ENCODE assay signal across 8 cellular contexts in the genomic region with DNA sequence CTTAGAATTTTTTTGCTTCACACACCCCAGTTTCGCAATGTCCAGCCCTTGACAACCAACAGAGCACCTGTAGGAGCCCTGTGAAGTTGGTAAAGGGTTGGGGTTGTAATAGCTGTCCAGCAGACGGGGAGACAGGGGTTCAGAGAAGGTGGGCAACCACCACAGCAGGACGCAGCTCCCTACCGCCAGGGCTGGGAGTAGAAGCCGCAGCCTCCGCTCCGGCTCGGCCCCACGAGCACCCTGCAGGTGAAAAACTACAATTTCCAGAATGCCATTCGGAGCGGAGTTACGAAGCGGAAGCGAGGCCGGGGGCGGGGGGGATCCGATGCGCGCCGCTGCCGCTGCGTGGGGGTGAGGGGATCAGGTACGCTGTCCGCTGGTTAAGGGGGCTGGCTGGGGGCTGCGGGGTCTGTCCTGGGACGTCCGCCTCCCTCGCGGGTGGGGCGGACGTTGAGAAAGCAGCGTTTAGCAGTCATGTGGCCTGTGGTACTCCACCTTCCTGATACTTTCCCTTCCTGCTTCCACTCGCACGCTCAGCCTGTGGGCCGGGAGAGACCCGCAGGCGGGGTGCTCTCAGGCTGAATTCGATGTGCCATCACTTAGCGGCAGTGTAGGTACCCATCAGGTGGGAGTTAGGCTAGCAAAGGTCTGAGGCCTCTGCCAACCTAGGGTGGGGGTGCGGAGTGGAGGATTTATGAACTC. TPM values are rescaled to one million over a fixed set of nuclear protein-coding genes. Genes with fewer than 3 reads are reported as not detected.
DNase-seq lines count a peak whose midpoint lies in the region; ATAC-seq, FAIRE-seq and TF ChIP-seq lines count a peak whose summit lies in the region.

A gene with protein sequence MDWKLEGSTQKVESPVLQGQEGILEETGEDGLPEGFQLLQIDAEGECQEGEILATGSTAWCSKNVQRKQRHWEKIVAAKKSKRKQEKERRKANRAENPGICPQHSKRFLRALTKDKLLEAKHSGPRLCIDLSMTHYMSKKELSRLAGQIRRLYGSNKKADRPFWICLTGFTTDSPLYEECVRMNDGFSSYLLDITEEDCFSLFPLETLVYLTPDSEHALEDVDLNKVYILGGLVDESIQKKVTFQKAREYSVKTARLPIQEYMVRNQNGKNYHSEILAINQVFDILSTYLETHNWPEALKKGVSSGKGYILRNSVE (plus strand): TSS at position 317 of the 702 bp plus-strand sequence. CDS start 8,127 bp downstream, outside the sequence.

- POLR2A ChIA-PET in Caco-2 (lab: Charles Lee) = interaction anchor here (1.2 kb wide), 1 partner anchor 268 kb away, joined by 6 read pairs; a partner anchor contains a TSS

- H3K9ac ChIP-seq in HUES64 (ENCODE audit: low read depth, low read length) = peak within 1 kb of the TSS; percentile 61

- CTCF ChIA-PET in Caco-2 (lab: Charles Lee) = no interaction called here

- BruUV-seq in Caco-2 (replicated peaks; lab: Mats Ljungman, UMichigan) = TSS peak; percentile 69

- 5% methylated on average over 39 of the region's 40 CpGs for WGBS in HUES64

- H3K27ac Mint-ChIP-seq in Caco-2 (ENCODE audit: unreplicated experiment) = peak within 1 kb of the TSS; percentile 39
- peak within 1 kb of the TSS; percentile 91 for H3K27ac Mint-ChIP-seq in activated T-helper 2 cell treated with anti-CD3 and anti-CD28 coated beads, Interferon-gamma antibody, Interleukin-2, Interleukin-4, amounts not matched to agents 10 μg/mL and 5 μg/mL and 100 μg/mL, durations not matched to agents 14 hours and 24 hours and 36 hours
- peak within 1 kb of the TSS; percentile 80 to 96 for H3K27ac Mint-ChIP-seq in natural killer cell treated with Interleukin-12 subunit alpha and Interleukin-12 subunit beta and Interleukin-15 and Interleukin-18, amount 100 ng/mL, for 72 hours

- H3K27ac ChIP-seq in HUES64 (ENCODE audit: low read depth, low read length) = no peak within 1 kb of the TSS

- peak in 1 of 2 experiments; percentile 9 for TF ChIP-seq CTCF in Caco-2 (IDR thresholded peaks at IDR 0.05; ENCODE audit: insufficient read depth in 1 of 2, low read depth in 1 of 2, low read length in 1 of 2, severe bottlenecking in 1 of 2, unreplicated experiment in 1 of 2)
- peak; percentile 19 for TF ChIP-seq CTCF in fibroblast of the aortic adventitia (IDR thresholded peaks at IDR 0.05; ENCODE audit: insufficient read depth, low read length)

- H3K4me3 Mint-ChIP-seq in Caco-2 (ENCODE audit: unreplicated experiment) = peak within 1 kb of the TSS; percentile 75
- peak within 1 kb of the TSS; percentile 97 for H3K4me3 Mint-ChIP-seq in activated T-helper 2 cell treated with anti-CD3 and anti-CD28 coated beads, Interferon-gamma antibody, Interleukin-2, Interleukin-4, amounts not matched to agents 10 μg/mL and 5 μg/mL and 100 μg/mL, durations not matched to agents 14 hours and 24 hours and 36 hours (ENCODE audit: low read depth)
- peak within 1 kb of the TSS; percentile 97 for H3K4me3 Mint-ChIP-seq in natural killer cell treated with Interleukin-12 subunit alpha and Interleukin-12 subunit beta and Interleukin-15 and Interleukin-18, amount 100 ng/mL, for 72 hours

- peaks cover 5% of the 10 kb centered on the region for H3K4me1 Mint-ChIP-seq in Caco-2 (ENCODE audit: low read depth, unreplicated experiment)
- peaks cover 17% of the 10 kb centered on the region for H3K4me1 Mint-ChIP-seq in activated T-helper 2 cell treated with anti-CD3 and anti-CD28 coated beads, Interferon-gamma antibody, Interleukin-2, Interleukin-4, amounts not matched to agents 10 μg/mL and 5 μg/mL and 100 μg/mL, durations not matched to agents 14 hours and 24 hours and 36 hours (ENCODE audit: low read depth)
- H3K4me1 Mint-ChIP-seq in natural killer cell treated with Interleukin-12 subunit alpha and Interleukin-12 subunit beta and Interleukin-15 and Interleukin-18, amount 100 ng/mL, for 72 hours (ENCODE audit: low read depth in 2 of 2) = peaks cover 10 to 16% of the 10 kb centered on the region in 2 donors

- no peaks in the 10 kb centered on the region for H3K36me3 ChIP-seq in Caco-2 (ENCODE audit: control insufficient read depth, insufficient read depth, low read length)
- no peaks in the 10 kb centered on the region for H3K36me3 ChIP-seq in HUES64 (ENCODE audit: insufficient read depth, low read length)

- no peaks in the 10 kb centered on the region for H3K27me3 Mint-ChIP-seq in Caco-2 (ENCODE audit: insufficient read depth, unreplicated experiment)
- no peaks in the 10 kb centered on the region for H3K27me3 Mint-ChIP-seq in activated T-helper 2 cell treated with anti-CD3 and anti-CD28 coated beads, Interferon-gamma antibody, Interleukin-2, Interleukin-4, amounts not matched to agents 10 μg/mL and 5 μg/mL and 100 μg/mL, durations not matched to agents 14 hours and 24 hours and 36 hours (ENCODE audit: low read depth)
- no peaks in the 10 kb centered on the region for H3K27me3 Mint-ChIP-seq in natural killer cell treated with Interleukin-12 subunit alpha and Interleukin-12 subunit beta and Interleukin-15 and Interleukin-18, amount 100 ng/mL, for 72 hours

- H3K27me3 ChIP-seq in Caco-2 (replicated peaks; ENCODE audit: control insufficient read depth, insufficient read depth, low read length) (no peaks in the 10 kb centered on the region), HUES64 (ENCODE audit: insufficient read depth, low read length) (no peaks in the 10 kb centered on the region)

- FAIRE-seq in RCC 7860 (lab: Jason Lieb, UNC) = no peak

- intact Hi-C loops in Caco-2 (cut with micrococcal nuclease; ENCODE audit: unreplicated experiment) = loop anchor here (2.0 kb wide), 1 partner anchor 31 kb away; a partner anchor contains a TSS
- intact Hi-C loops in activated T-helper 2 cell treated with anti-CD3 and anti-CD28 coated beads, Interferon-gamma antibody, Interleukin-2, Interleukin-4, amounts not matched to agents 10 μg/mL and 5 μg/mL and 100 μg/mL, durations not matched to agents 14 hours and 24 hours and 36 hours (cut with micrococcal nuclease) = loop anchor here (1.0 to 5.0 kb wide), 4 partner anchors 31 to 314 kb away; a partner anchor contains a TSS

- H3K9me3 ChIP-seq in Caco-2 (no peaks in the 10 kb centered on the region), HUES64 (ENCODE audit: insufficient read depth, low read depth, low read length) (no peaks in the 10 kb centered on the region)

- peak within 1 kb of the TSS; percentile 95 for H3K4me3 ChIP-seq in Caco-2 (ENCODE audit: low read depth, low read length)
- H3K4me3 ChIP-seq in HUES64 (ENCODE audit: low read length) = peak within 1 kb of the TSS; percentile 84
- H3K4me3 ChIP-seq in fibroblast of the aortic adventitia (ENCODE audit: low read depth, low read length) = peak within 1 kb of the TSS; percentile 78

- H3K36me3 Mint-ChIP-seq in Caco-2 (ENCODE audit: insufficient read depth, unreplicated experiment) = peaks cover 4% of the 10 kb centered on the region
- peaks cover 23% of the 10 kb centered on the region for H3K36me3 Mint-ChIP-seq in activated T-helper 2 cell treated with anti-CD3 and anti-CD28 coated beads, Interferon-gamma antibody, Interleukin-2, Interleukin-4, amounts not matched to agents 10 μg/mL and 5 μg/mL and 100 μg/mL, durations not matched to agents 14 hours and 24 hours and 36 hours (ENCODE audit: low read depth)
- H3K36me3 Mint-ChIP-seq in natural killer cell treated with Interleukin-12 subunit alpha and Interleukin-12 subunit beta and Interleukin-15 and Interleukin-18, amount 100 ng/mL, for 72 hours = no peaks in the 10 kb centered on the region

- no peaks in the 10 kb centered on the region for H3K9me3 Mint-ChIP-seq in Caco-2 (ENCODE audit: unreplicated experiment)
- no peaks in the 10 kb centered on the region for H3K9me3 Mint-ChIP-seq in activated T-helper 2 cell treated with anti-CD3 and anti-CD28 coated beads, Interferon-gamma antibody, Interleukin-2, Interleukin-4, amounts not matched to agents 10 μg/mL and 5 μg/mL and 100 μg/mL, durations not matched to agents 14 hours and 24 hours and 36 hours
- H3K9me3 Mint-ChIP-seq in natural killer cell treated with Interleukin-12 subunit alpha and Interleukin-12 subunit beta and Interleukin-15 and Interleukin-18, amount 100 ng/mL, for 72 hours = no peaks in the 10 kb centered on the region

- peak; percentile 76 for ATAC-seq in GM21360 (IDR thresholded peaks at IDR 0.05; ENCODE audit: unreplicated experiment)
- peak; percentile 92 to 94 for ATAC-seq in natural killer cell treated with Interleukin-12 subunit alpha and Interleukin-12 subunit beta and Interleukin-15 and Interleukin-18, amount 100 ng/mL, for 72 hours

- H3K4me1 ChIP-seq in Caco-2 (no peaks in the 10 kb centered on the region), HUES64 (ENCODE audit: insufficient read depth, low read length) (no peaks in the 10 kb centered on the region; the same call in 1 of the 2 replicates)

- DNase-seq in Caco-2 = peak; percentile 68 to 80
- peak; percentile 28 for DNase-seq in RCC 7860 (ENCODE audit: low spot score)
- DNase-seq in activated T-helper 2 cell treated with anti-CD3 and anti-CD28 coated beads, Interferon-gamma antibody, Interleukin-2, Interleukin-4, amounts not matched to agents 10 μg/mL and 5 μg/mL and 100 μg/mL, durations not matched to agents 14 hours and 24 hours and 36 hours (ENCODE audit: low spot score) = peak; percentile 61
- DNase-seq in fibroblast of the aortic adventitia (ENCODE audit: low read depth) = peak; percentile 72
- DNase-seq in natural killer cell treated with Interleukin-12 subunit alpha and Interleukin-12 subunit beta and Interleukin-15 and Interleukin-18, amount 100 ng/mL, for 72 hours (ENCODE audit: low spot score) = peak; percentile 81
- DNase-seq in stimulated activated naive CD4-positive, alpha-beta T cell treated with Interleukin-2 at 50 U/mL for 16 hours (lab: John Stamatoyannopoulos, UW) = peak; percentile 73

RNA-seq across cellular contexts. Expression of the gene that starts here (rescaled TPM):
- total RNA-seq in Caco-2 (2022) = 7.8 and 10.0 TPM in 2 replicates
- 5.2 TPM for polyA plus RNA-seq in HUES64 (2013, experiment 1 of 2)
- polyA plus RNA-seq in HUES64 (2013, experiment 2 of 2) = 4.7 TPM
- 11.8 and 12.1 TPM in 2 replicates for total RNA-seq in activated T-helper 2 cell treated with anti-CD3 and anti-CD28 coated beads, Interferon-gamma antibody, Interleukin-2, Interleukin-4, amounts not matched to agents 10 μg/mL and 5 μg/mL and 100 μg/mL, durations not matched to agents 14 hours and 24 hours and 36 hours
- total RNA-seq in fibroblast of the aortic adventitia (ENCODE audit: low replicate concordance) = 1.3 and 2.4 TPM in 2 replicates
- 10 to 100 TPM; 12.1 to 19.0 TPM for total RNA-seq in natural killer cell treated with Interleukin-12 subunit alpha and Interleukin-12 subunit beta and Interleukin-15 and Interleukin-18, amount 100 ng/mL, for 72 hours

Comparison
In these comparisons a context has a peak if more than half of its experiments do, and no peak if none do; other contexts are left out.
1. DNase-seq: peak in every context shown above with its lines; median percentile 81 in natural killer cell treated with Interleukin-12 subunit alpha and Interleukin-12 subunit beta and Interleukin-15 and Interleukin-18, amount 100 ng/mL, for 72 hours; 74 in Caco-2; 73 in stimulated activated naive CD4-positive, alpha-beta T cell treated with Interleukin-2 at 50 U/mL for 16 hours; 72 in fibroblast of the aortic adventitia; 61 in activated T-helper 2 cell treated with anti-CD3 and anti-CD28 coated beads, Interferon-gamma antibody, Interleukin-2, Interleukin-4, amounts not matched to agents 10 μg/mL and 5 μg/mL and 100 μg/mL, durations not matched to agents 14 hours and 24 hours and 36 hours; 28 in RCC 7860.
2. H3K27ac Mint-ChIP-seq: peak in every context shown above with its lines; median percentile 91 in activated T-helper 2 cell treated with anti-CD3 and anti-CD28 coated beads, Interferon-gamma antibody, Interleukin-2, Interleukin-4, amounts not matched to agents 10 μg/mL and 5 μg/mL and 100 μg/mL, durations not matched to agents 14 hours and 24 hours and 36 hours; 88 in natural killer cell treated with Interleukin-12 subunit alpha and Interleukin-12 subunit beta and Interleukin-15 and Interleukin-18, amount 100 ng/mL, for 72 hours; 39 in Caco-2.